ENCODE assay signal across 8 cellular contexts in the genomic region with DNA sequence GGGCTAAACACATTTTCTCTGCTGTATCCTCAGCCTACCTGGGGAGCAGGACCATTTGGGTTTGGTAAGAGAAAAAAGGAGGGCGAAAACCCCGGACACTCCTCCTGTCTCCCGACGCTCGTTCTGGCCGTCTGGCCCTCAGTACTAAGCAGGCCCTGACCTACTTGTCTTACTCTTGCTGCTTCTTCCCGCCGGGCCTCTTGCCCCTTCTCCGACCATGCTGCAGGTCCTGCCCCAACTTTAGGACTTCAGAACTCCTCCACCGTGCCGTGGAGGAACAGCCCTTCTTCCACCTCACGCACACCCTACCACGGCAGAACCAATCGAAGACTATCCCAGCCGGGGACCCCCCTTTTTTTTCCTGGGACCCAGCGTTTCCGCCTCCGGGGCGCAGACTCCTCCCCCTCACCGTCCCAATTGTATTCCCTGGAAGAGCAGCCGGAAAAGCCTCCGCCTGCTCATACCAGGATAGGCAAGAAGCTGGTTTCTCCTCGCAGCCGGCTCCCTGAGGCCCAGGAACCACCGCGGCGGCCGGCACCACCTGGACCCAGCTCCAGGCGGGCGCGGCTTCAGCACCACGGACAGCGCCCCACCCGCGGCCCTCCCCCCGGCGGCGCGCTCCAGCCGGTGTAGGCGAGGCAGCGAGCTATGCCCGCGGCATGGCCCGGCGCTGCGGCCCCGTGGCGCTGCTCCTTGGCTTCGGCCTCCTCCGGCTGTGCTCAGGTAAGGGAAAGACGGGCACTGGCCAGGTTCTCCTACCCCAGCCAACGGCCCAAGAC. TPM values are rescaled to one million over a fixed set of nuclear protein-coding genes. Genes with fewer than 3 reads are reported as not detected.
DNase-seq lines count a peak whose midpoint lies in the region; ATAC-seq and TF ChIP-seq lines count a peak whose summit lies in the region.

A gene with protein sequence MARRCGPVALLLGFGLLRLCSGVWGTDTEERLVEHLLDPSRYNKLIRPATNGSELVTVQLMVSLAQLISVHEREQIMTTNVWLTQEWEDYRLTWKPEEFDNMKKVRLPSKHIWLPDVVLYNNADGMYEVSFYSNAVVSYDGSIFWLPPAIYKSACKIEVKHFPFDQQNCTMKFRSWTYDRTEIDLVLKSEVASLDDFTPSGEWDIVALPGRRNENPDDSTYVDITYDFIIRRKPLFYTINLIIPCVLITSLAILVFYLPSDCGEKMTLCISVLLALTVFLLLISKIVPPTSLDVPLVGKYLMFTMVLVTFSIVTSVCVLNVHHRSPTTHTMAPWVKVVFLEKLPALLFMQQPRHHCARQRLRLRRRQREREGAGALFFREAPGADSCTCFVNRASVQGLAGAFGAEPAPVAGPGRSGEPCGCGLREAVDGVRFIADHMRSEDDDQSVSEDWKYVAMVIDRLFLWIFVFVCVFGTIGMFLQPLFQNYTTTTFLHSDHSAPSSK (plus strand): TSS at position 393 of the 779 bp plus-strand sequence. CDS start 267 bp downstream, at position 660.

- POLR2A ChIA-PET in SK-N-SH (lab: Yijun Ruan, JAX): interaction anchor here (0.7 to 1.8 kb wide), 5 partner anchors 8 to 41 kb away, joined by 3 to 13 read pairs (median 4); partner anchors contain the start of gene ADAR

- H3K27me3 Mint-ChIP-seq in activated naive CD8-positive, alpha-beta T cell: peaks cover 4% of the 10 kb centered on the region

- H3K79me2 ChIP-seq in MM.1S (ENCODE audit: low read length) (no peaks in the 10 kb centered on the region), SK-N-SH (ENCODE audit: insufficient read depth) (no peaks in the 10 kb centered on the region)

- H3K27me3 ChIP-seq in MM.1S (replicated peaks; ENCODE audit: insufficient read depth, low read length) (peaks cover 54% of the 10 kb centered on the region), SK-N-SH (ENCODE audit: insufficient read depth) (no peaks in the 10 kb centered on the region; the same call in 1 of the 2 replicates), rectal smooth muscle tissue (ENCODE audit: control insufficient read depth, insufficient read depth, low read length) (peaks cover 9% of the 10 kb centered on the region)

- ATAC-seq in left ventricle myocardium superior: peak; percentile 98
- ATAC-seq in HG02885 (IDR thresholded peaks at IDR 0.05; ENCODE audit: poor library complexity, unreplicated experiment): no peak
- ATAC-seq in HG02588 (IDR thresholded peaks at IDR 0.05; ENCODE audit: unreplicated experiment): no peak

- TF ChIP-seq CTCF in MM.1S (IDR thresholded peaks at IDR 0.05; ENCODE audit: low read length): no peak
- no peak for TF ChIP-seq CTCF in SK-N-SH (IDR thresholded peaks at IDR 0.05)

- no peak within 1 kb of the TSS for H3K27ac ChIP-seq in MM.1S (ENCODE audit: low read length)
- peak within 1 kb of the TSS in 1 of 2 experiments; percentile 61; a peak in 2 of 4 replicates for H3K27ac ChIP-seq in SK-N-SH (ENCODE audit: low read depth in 2 of 2, low read length in 1 of 2)
- no peak within 1 kb of the TSS for H3K27ac ChIP-seq in rectal smooth muscle tissue (ENCODE audit: low read depth, low read length)

- TF ChIP-seq RAD21 in SK-N-SH (IDR thresholded peaks at IDR 0.05; ENCODE audit: low read length): no peak

- under 1% methylated on average over 30 of the region's 53 CpGs for WGBS in SK-N-SH (ENCODE audit: low lambda C conversion rate)

- DNase-seq in EH (ENCODE audit: low read depth): peak; percentile 60
- DNase-seq in MM.1S: peak; percentile 83
- DNase-seq in SK-N-SH: peak; percentile 97
- peak; percentile 82 for DNase-seq in left ventricle myocardium superior

- H3K4me3 Mint-ChIP-seq in activated naive CD8-positive, alpha-beta T cell: peak within 1 kb of the TSS; percentile 54

- H3K9me3 ChIP-seq in MM.1S (replicated peaks; ENCODE audit: insufficient read depth, low read length): no peaks in the 10 kb centered on the region
- H3K9me3 ChIP-seq in SK-N-SH: no peaks in the 10 kb centered on the region

- peaks cover 7% of the 10 kb centered on the region for H3K4me1 Mint-ChIP-seq in activated naive CD8-positive, alpha-beta T cell (ENCODE audit: low read depth)

- no peaks in the 10 kb centered on the region for H3K36me3 ChIP-seq in MM.1S (replicated peaks; ENCODE audit: insufficient read depth, low read length)
- no peaks in the 10 kb centered on the region for H3K36me3 ChIP-seq in SK-N-SH (replicated peaks in 1 of 2; ENCODE audit: control insufficient read depth in 1 of 2, insufficient read depth in 2 of 2, low read length in 1 of 2)
- H3K36me3 ChIP-seq in rectal smooth muscle tissue (ENCODE audit: control insufficient read depth, insufficient read depth, low read length): no peaks in the 10 kb centered on the region

- CTCF ChIA-PET in SK-N-SH (lab: Yijun Ruan, JAX): interaction anchor here (0.6 to 3.3 kb wide), 13 partner anchors 8 to 394 kb away, joined by 3 to 16 read pairs (median 4); partner anchors contain the start of gene PYGO2

- H3K9me3 Mint-ChIP-seq in activated naive CD8-positive, alpha-beta T cell (ENCODE audit: low read depth): no peaks in the 10 kb centered on the region

- H3K4me3 ChIP-seq in MM.1S (ENCODE audit: low read length) (no peak within 1 kb of the TSS), SK-N-SH (ENCODE audit: low read depth in 2 of 2, low read length in 1 of 2) (peak within 1 kb of the TSS; percentile 46 to 54), rectal smooth muscle tissue (ENCODE audit: low read length) (peak within 1 kb of the TSS; percentile 15)

- H4K20me1 ChIP-seq in MM.1S (ENCODE audit: insufficient read depth, low read length): no peaks in the 10 kb centered on the region
- no peaks in the 10 kb centered on the region for H4K20me1 ChIP-seq in SK-N-SH (ENCODE audit: insufficient read depth)

- H2AFZ ChIP-seq in MM.1S (ENCODE audit: low read length): no peak within 1 kb of the TSS
- H2AFZ ChIP-seq in SK-N-SH (ENCODE audit: low read depth): peak within 1 kb of the TSS; percentile 66

- H3K9me2 ChIP-seq in MM.1S (replicated peaks; ENCODE audit: insufficient read depth, low read length): no peaks in the 10 kb centered on the region
- no peaks in the 10 kb centered on the region for H3K9me2 ChIP-seq in SK-N-SH

- H3F3A ChIP-seq in MM.1S (ENCODE audit: insufficient read depth, low read length) (no peaks in the 10 kb centered on the region), SK-N-SH (replicated peaks; ENCODE audit: insufficient read depth) (no peaks in the 10 kb centered on the region)

- H3K4me2 ChIP-seq in MM.1S (ENCODE audit: low read depth, low read length) (peak within 1 kb of the TSS; percentile 68; the same call in 1 of the 2 replicates), SK-N-SH (peak within 1 kb of the TSS; percentile 86)

- no peaks in the 10 kb centered on the region for H3K4me1 ChIP-seq in MM.1S (ENCODE audit: low read length)
- peaks cover 0 to 22% of the 10 kb centered on the region in 2 experiments; a peak in 1 of 4 replicates for H3K4me1 ChIP-seq in SK-N-SH (ENCODE audit: control insufficient read depth in 1 of 2, insufficient read depth in 2 of 2, low read depth in 1 of 2, low read length in 1 of 2)
- H3K4me1 ChIP-seq in rectal smooth muscle tissue (ENCODE audit: control insufficient read depth, insufficient read depth, low read length): no peaks in the 10 kb centered on the region

- no peak within 1 kb of the TSS for H3K27ac Mint-ChIP-seq in activated naive CD8-positive, alpha-beta T cell

- intact Hi-C loops in left ventricle myocardium superior (cut with micrococcal nuclease): no loop called here

- H3K36me3 Mint-ChIP-seq in activated naive CD8-positive, alpha-beta T cell: no peaks in the 10 kb centered on the region

- H3K9ac ChIP-seq in MM.1S (ENCODE audit: low read length) (no peak within 1 kb of the TSS), SK-N-SH (no peak within 1 kb of the TSS), rectal smooth muscle tissue (ENCODE audit: low read length) (no peak within 1 kb of the TSS)

- no peak for TF ChIP-seq EP300 in SK-N-SH (IDR thresholded peaks at IDR 0.05; ENCODE audit: borderline replicate concordance in 1 of 2, low read depth in 1 of 2, low read length in 1 of 2)

TF ChIP-seq in SK-N-SH, 30 proteins besides CTCF, POLR2A, EP300 and RAD21 (continues in another document):
- TF ChIP-seq SIN3A (IDR thresholded peaks at IDR 0.05; ENCODE audit: borderline replicate concordance, low read depth, low read length): peak; percentile 85; the same call in 1 of the 2 replicates
- no peak for TF ChIP-seq YY1 (IDR thresholded peaks at IDR 0.05; ENCODE audit: low read depth)
- TF ChIP-seq MXI1 (IDR thresholded peaks at IDR 0.05; ENCODE audit: low read depth, low read length): peak; percentile 79; the same call in 1 of the 2 replicates
- TF ChIP-seq JUND (IDR thresholded peaks at IDR 0.05): no peak
- no peak for TF ChIP-seq TEAD4 (IDR thresholded peaks at IDR 0.05; ENCODE audit: borderline replicate concordance, insufficient read depth)
- TF ChIP-seq, protein P1, sequence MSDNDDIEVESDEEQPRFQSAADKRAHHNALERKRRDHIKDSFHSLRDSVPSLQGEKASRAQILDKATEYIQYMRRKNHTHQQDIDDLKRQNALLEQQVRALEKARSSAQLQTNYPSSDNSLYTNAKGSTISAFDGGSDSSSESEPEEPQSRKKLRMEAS (IDR thresholded peaks at IDR 0.05; ENCODE audit: low read depth): peak; percentile 47; the same call in 1 of the 2 replicates
- no peak for TF ChIP-seq SMC3 (IDR thresholded peaks at IDR 0.05; ENCODE audit: low read depth, low read length)
- peak; percentile 60 for TF ChIP-seq GABPA (IDR thresholded peaks at IDR 0.05; ENCODE audit: low read depth)
- TF ChIP-seq NFIC (IDR thresholded peaks at IDR 0.05; ENCODE audit: borderline replicate concordance): no peak
- peak; percentile 69 for TF ChIP-seq CHD2 (IDR thresholded peaks at IDR 0.05; ENCODE audit: low read length, partially characterized antibody)
- TF ChIP-seq, protein P2, sequence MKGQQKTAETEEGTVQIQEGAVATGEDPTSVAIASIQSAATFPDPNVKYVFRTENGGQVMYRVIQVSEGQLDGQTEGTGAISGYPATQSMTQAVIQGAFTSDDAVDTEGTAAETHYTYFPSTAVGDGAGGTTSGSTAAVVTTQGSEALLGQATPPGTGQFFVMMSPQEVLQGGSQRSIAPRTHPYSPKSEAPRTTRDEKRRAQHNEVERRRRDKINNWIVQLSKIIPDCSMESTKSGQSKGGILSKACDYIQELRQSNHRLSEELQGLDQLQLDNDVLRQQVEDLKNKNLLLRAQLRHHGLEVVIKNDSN (IDR thresholded peaks at IDR 0.05; ENCODE audit: borderline replicate concordance, low read depth): no peak
- TF ChIP-seq RCOR1 (IDR thresholded peaks at IDR 0.05; ENCODE audit: low read length): no peak

RNA-seq across cellular contexts. Expression of the gene that starts here (rescaled TPM):
- polyA plus RNA-seq in SK-N-SH (2012; rRNA removed): 0.64 and 0.93 TPM in 2 replicates
- 0.68 and 1.2 TPM in 2 replicates for polyA plus RNA-seq in SK-N-SH (2012; cell fraction: cytosol; rRNA removed)
- polyA plus RNA-seq in SK-N-SH (2012; cell fraction: nucleus; rRNA removed): 0.76 and 0.85 TPM in 2 replicates
- not detected for total RNA-seq in left ventricle myocardium superior

Comparison
In these comparisons a context has a peak if more than half of its experiments do, and no peak if none do; other contexts are left out.
1. Peak in DNase-seq and ATAC-seq in left ventricle myocardium superior; RNA of the gene not detected or under 1 TPM.